ENCODE assay signal across 1 cellular context in genomic region chr12:123712780-123713319, GRCh38.
A peak's percentile ranks its signal among the peaks of the same experiment; 100 is the strongest.
TF ChIP-seq lines count a peak whose summit lies in the region.

No MANE protein-coding gene starts in this region.

TF ChIP-seq in K562, 482 proteins besides CTCF, POLR2A, EP300 and RAD21:
- TF ChIP-seq ZFX (CRISPR knock-in tag; IDR thresholded peaks at IDR 0.05) (peak; percentile 9; the same call in 1 of the 2 replicates), ZNF511 (CRISPR knock-in tag; IDR thresholded peaks at IDR 0.05) (peak; percentile 55), NR1H2 (CRISPR knock-in tag; IDR thresholded peaks at IDR 0.05) (peak; percentile 36; the same call in 1 of the 2 replicates), FOSL1 (tag; conservative IDR thresholded peaks at IDR 0.05) (no peak), HSF4 (CRISPR knock-in tag; IDR thresholded peaks at IDR 0.05; ENCODE audit: borderline replicate concordance) (no peak), CREB1 (IDR thresholded peaks at IDR 0.05) (no peak), CREB1 (CRISPR knock-in tag; IDR thresholded peaks at IDR 0.05) (0 out of 2 replicates have a peak, but pooled peaks have one; percentile 15), FOXK1 (CRISPR knock-in tag; IDR thresholded peaks at IDR 0.05; ENCODE audit: borderline replicate concordance) (0 out of 2 replicates have a peak, but pooled peaks have one; percentile 52), HNRNPLL (IDR thresholded peaks at IDR 0.05; ENCODE audit: low read depth, low read length, poor library complexity, severe bottlenecking) (peak; percentile 20), ID3 (CRISPR knock-in tag; IDR thresholded peaks at IDR 0.05) (no peak), ID3 (tag; IDR thresholded peaks at IDR 0.05) (0 out of 2 replicates have a peak, but pooled peaks have one; percentile 10)
